8 cellular contexts compared by ENCODE assay signal in the genomic region with DNA sequence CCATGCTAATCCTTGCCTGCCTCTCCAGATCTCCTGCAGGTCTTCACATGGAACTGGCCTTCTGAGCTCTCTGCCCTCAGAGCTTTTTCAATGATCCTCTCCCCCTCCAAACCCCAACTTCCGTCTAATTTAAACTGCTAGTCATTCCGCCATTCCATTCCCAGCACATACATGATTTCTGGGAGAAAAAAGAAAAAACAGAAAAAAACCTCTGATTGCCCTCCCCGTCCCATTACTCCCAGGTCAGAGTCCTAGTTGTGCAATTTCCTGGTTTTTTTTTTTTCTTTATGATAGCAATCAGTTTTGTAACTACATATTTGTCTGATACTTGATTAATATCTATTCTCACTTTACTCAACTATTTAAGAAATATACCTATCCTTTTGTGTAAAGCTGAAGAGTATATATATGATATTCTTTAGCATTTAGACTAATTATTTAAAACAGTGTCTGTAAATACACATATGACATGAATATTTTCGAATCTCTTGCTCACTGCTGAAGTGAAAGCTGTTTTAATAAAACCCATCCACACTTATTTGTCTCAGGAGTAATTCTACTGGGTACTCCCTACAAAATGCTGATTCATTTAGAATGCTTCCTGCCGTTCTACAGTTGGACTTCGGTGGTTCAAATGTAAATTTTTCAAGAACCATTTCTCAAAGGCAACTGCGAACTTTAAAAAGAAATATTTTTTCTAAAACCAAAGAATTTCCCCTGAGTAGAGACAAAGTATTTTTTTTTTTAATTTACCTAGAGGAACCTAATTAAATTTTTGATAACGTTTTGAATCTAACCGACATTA. TPM values are rescaled to one million over a fixed set of nuclear protein-coding genes. Genes with fewer than 3 reads are reported as not detected.
DNase-seq lines count a peak whose midpoint lies in the region; ATAC-seq and TF ChIP-seq lines count a peak whose summit lies in the region.

No MANE protein-coding gene starts in this region.

- peaks cover 28% of the 10 kb centered on the region for H3K36me3 ChIP-seq in thymus (ENCODE audit: control insufficient read depth, insufficient read depth)

- no peaks in the 10 kb centered on the region for H3K9me3 ChIP-seq in thymus (ENCODE audit: control insufficient read depth)

- no peak for ATAC-seq in HG02642 (IDR thresholded peaks at IDR 0.05; ENCODE audit: poor library complexity, unreplicated experiment)
- no peak for ATAC-seq in HG02884 (IDR thresholded peaks at IDR 0.05; ENCODE audit: unreplicated experiment)

- H3K27ac ChIP-seq in layer of hippocampus (ENCODE audit: low read depth, low read length) (peak overlapping the region; percentile 47), thymus (ENCODE audit: low read depth) (no peak overlapping the region)

- in situ Hi-C loops in astrocyte of the cerebellum (cut with HindIII; ENCODE audit: low sequenced_read_pairs): no loop called here

- DNase-seq in EH (ENCODE audit: low read depth) (peak; percentile 41), LoVo (ENCODE audit: low spot score) (peak; percentile 30), astrocyte of the cerebellum (ENCODE audit: low read depth) (peak; percentile 2), NCI-H2107 (lab: John Stamatoyannopoulos, UW) (no peak)

- no peak for TF ChIP-seq CTCF in astrocyte of the cerebellum (IDR thresholded peaks at IDR 0.05; ENCODE audit: low read depth, low read length, missing control alignments)

- no peaks in the 10 kb centered on the region for H3K27me3 ChIP-seq in layer of hippocampus (ENCODE audit: control insufficient read depth, insufficient read depth, low read length)
- H3K27me3 ChIP-seq in thymus (ENCODE audit: control insufficient read depth, insufficient read depth): no peaks in the 10 kb centered on the region

- WGBS in thymus: 12% methylated on average over 9 of the region's 9 CpGs

- H3K4me1 ChIP-seq in thymus (ENCODE audit: control insufficient read depth, insufficient read depth, low read length): peaks cover 3% of the 10 kb centered on the region

- H3K4me3 ChIP-seq in astrocyte of the cerebellum (ENCODE audit: low read depth, low read length) (peak overlapping the region; percentile 92), thymus (ENCODE audit: low read length) (peak overlapping the region; percentile 95)

RNA-seq across cellular contexts. Expression of gene HINT1, which starts 1.5 kb away (rescaled TPM):
- polyA plus RNA-seq in thymus: 396 TPM

RNA-seq across cellular contexts. Expression of gene LYRM7, which starts 7.2 kb away (rescaled TPM):
- polyA plus RNA-seq in thymus: 5.5 TPM
